ENCODE assay signal across 5 cellular contexts in genomic region chr14:64539186-64539552, GRCh38. TPM values are rescaled to one million over a fixed set of nuclear protein-coding genes. Genes with fewer than 3 reads are reported as not detected.
DNase-seq lines count a peak whose midpoint lies in the region; ATAC-seq and TF ChIP-seq lines count a peak whose summit lies in the region.

No MANE protein-coding gene starts in this region.

- H3K27me3 ChIP-seq in endodermal cell (ENCODE audit: control insufficient read depth, insufficient read depth, low read length, poor library complexity, severe bottlenecking) = peaks cover 35% of the 10 kb centered on the region

- ATAC-seq in stimulated activated effector memory CD8-positive, alpha-beta T cell treated with anti-CD3 and anti-CD28 coated beads, Interleukin-12 subunit alpha, Interleukin-12 subunit beta, amount 100 ng/mL, for 72 hours = no peak
- ATAC-seq in HG03159 (IDR thresholded peaks at IDR 0.05; ENCODE audit: unreplicated experiment) = no peak
- no peak for ATAC-seq in GM18498 (IDR thresholded peaks at IDR 0.05; ENCODE audit: unreplicated experiment)

- H3K4me1 Mint-ChIP-seq in endodermal cell = peaks cover 8% of the 10 kb centered on the region
- peaks cover 35% of the 10 kb centered on the region for H3K4me1 Mint-ChIP-seq in stimulated activated effector memory CD8-positive, alpha-beta T cell treated with anti-CD3 and anti-CD28 coated beads, Interleukin-12 subunit alpha, Interleukin-12 subunit beta, amount 100 ng/mL, for 72 hours

- peaks cover 4% of the 10 kb centered on the region for H3K4me1 ChIP-seq in endodermal cell (ENCODE audit: control insufficient read depth, insufficient read depth, low read length)

- H3K36me3 ChIP-seq in endodermal cell (ENCODE audit: control insufficient read depth, insufficient read depth, low read length) = no peaks in the 10 kb centered on the region

- H3K4me3 ChIP-seq in endodermal cell (ENCODE audit: low read length) = peak overlapping the region; percentile 85

- H3K27ac ChIP-seq in endodermal cell (ENCODE audit: low read depth, low read length) = no peak overlapping the region

- peaks cover 11% of the 10 kb centered on the region for H3K36me3 Mint-ChIP-seq in endodermal cell (ENCODE audit: low read depth)
- peaks cover 17% of the 10 kb centered on the region for H3K36me3 Mint-ChIP-seq in stimulated activated effector memory CD8-positive, alpha-beta T cell treated with anti-CD3 and anti-CD28 coated beads, Interleukin-12 subunit alpha, Interleukin-12 subunit beta, amount 100 ng/mL, for 72 hours

- peak overlapping the region; percentile 85 for H3K4me3 Mint-ChIP-seq in endodermal cell
- peak overlapping the region; percentile 97 for H3K4me3 Mint-ChIP-seq in stimulated activated effector memory CD8-positive, alpha-beta T cell treated with anti-CD3 and anti-CD28 coated beads, Interleukin-12 subunit alpha, Interleukin-12 subunit beta, amount 100 ng/mL, for 72 hours

- peak; percentile 19 for DNase-seq in MV-4-11 (lab: John Stamatoyannopoulos, UW)
- no peak for DNase-seq in endodermal cell
- no peak for DNase-seq in stimulated activated effector memory CD8-positive, alpha-beta T cell treated with anti-CD3 and anti-CD28 coated beads, Interleukin-12 subunit alpha, Interleukin-12 subunit beta, amount 100 ng/mL, for 72 hours (ENCODE audit: low spot score in 2 of 2)

- peaks cover 14% of the 10 kb centered on the region for H3K9me3 ChIP-seq in endodermal cell (ENCODE audit: control insufficient read depth, low read length)

- WGBS in endodermal cell (ENCODE audit: insufficient coverage in 1 of 2, insufficient read length in 1 of 2), 2 experiments = 76 to 80% methylated on average over 3 to 11 of the region's 11 CpGs

- H3K27me3 Mint-ChIP-seq in endodermal cell (ENCODE audit: insufficient read depth) = peaks cover 6% of the 10 kb centered on the region

- H3K27ac Mint-ChIP-seq in endodermal cell = peak overlapping the region; percentile 100
- peak overlapping the region; percentile 96 for H3K27ac Mint-ChIP-seq in stimulated activated effector memory CD8-positive, alpha-beta T cell treated with anti-CD3 and anti-CD28 coated beads, Interleukin-12 subunit alpha, Interleukin-12 subunit beta, amount 100 ng/mL, for 72 hours

- peak overlapping the region; percentile 85 for H3K9ac ChIP-seq in endodermal cell (ENCODE audit: extremely low read depth, low read length, poor library complexity, severe bottlenecking)

- no peak for TF ChIP-seq CTCF in endodermal cell (conservative IDR thresholded peaks at IDR 0.05)

- H3K9me3 Mint-ChIP-seq in endodermal cell = peaks cover 26% of the 10 kb centered on the region
- no peaks in the 10 kb centered on the region for H3K9me3 Mint-ChIP-seq in stimulated activated effector memory CD8-positive, alpha-beta T cell treated with anti-CD3 and anti-CD28 coated beads, Interleukin-12 subunit alpha, Interleukin-12 subunit beta, amount 100 ng/mL, for 72 hours

RNA-seq across cellular contexts. Expression of gene HSPA2, which starts 1.4 kb away (rescaled TPM):
- total RNA-seq in endodermal cell = 10 to 100 TPM in 1 of 2 donors, 1 to 10 TPM in 1; 7.9 to 12.9 TPM
- 13.9 TPM for polyA plus RNA-seq in endodermal cell (2013, experiment 1 of 2)
- 12.8 TPM for polyA plus RNA-seq in endodermal cell (2013, experiment 2 of 2)

RNA-seq across cellular contexts. Expression of gene PPP1R36, which starts 10.6 kb away (rescaled TPM):
- total RNA-seq in endodermal cell = 1 to 10 TPM in 1 of 2 donors, under 1 TPM in 1; 0.24 to 1.2 TPM
- polyA plus RNA-seq in endodermal cell (2013, experiment 1 of 2) = 0.14 TPM
- 0.58 TPM for polyA plus RNA-seq in endodermal cell (2013, experiment 2 of 2)

RNA-seq across cellular contexts. Expression of gene ZBTB1, which starts 34.6 kb away (rescaled TPM):
- 10 to 100 TPM; 31.0 to 32.4 TPM for total RNA-seq in endodermal cell
- polyA plus RNA-seq in endodermal cell (2013, experiment 1 of 2) = 24.3 TPM
- 23.0 TPM for polyA plus RNA-seq in endodermal cell (2013, experiment 2 of 2)

RNA-seq across cellular contexts. Expression of gene ZBTB25, which starts 35.5 kb away (rescaled TPM):
- 10 to 100 TPM; 14.0 to 17.0 TPM for total RNA-seq in endodermal cell
- polyA plus RNA-seq in endodermal cell (2013, experiment 1 of 2) = 9.0 TPM
- polyA plus RNA-seq in endodermal cell (2013, experiment 2 of 2) = 8.7 TPM
